In the genomic region with DNA sequence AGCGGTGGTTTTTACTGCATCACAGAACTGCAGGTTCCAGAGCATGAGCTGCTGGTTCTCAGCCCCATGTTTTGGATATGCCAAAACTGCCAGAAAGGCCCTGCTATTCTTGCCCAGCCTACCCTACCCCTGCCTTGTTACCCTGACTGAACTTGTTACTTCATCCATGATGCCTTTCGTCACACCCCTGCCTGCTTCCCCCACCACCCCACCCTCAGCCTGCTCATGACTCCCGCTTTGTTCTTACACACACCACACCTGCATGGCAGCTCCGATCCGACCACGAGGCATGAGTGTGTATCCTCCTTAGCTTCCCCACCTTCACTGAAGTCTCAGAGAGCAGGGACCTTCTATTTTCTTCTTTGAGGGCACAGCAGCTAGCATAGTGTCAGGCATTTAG, we compare ENCODE assay signal across 1 cellular context.
TF ChIP-seq lines count a peak whose summit lies in the region.

No MANE protein-coding gene starts in this region.

TF ChIP-seq in GM12891, 5 proteins besides CTCF, POLR2A, EP300 and RAD21:
- TF ChIP-seq POU2F2 (IDR thresholded peaks at IDR 0.05; ENCODE audit: low read depth, low read length) (no peak), PAX5 (IDR thresholded peaks at IDR 0.05; ENCODE audit: insufficient read depth, low read length, severe bottlenecking) (no peak), TAF1 (IDR thresholded peaks at IDR 0.05; ENCODE audit: low read depth, low read length) (no peak), POLR2AphosphoS5 (IDR thresholded peaks at IDR 0.05; ENCODE audit: low read depth, low read length) (no peak), SPI1 (IDR thresholded peaks at IDR 0.05; ENCODE audit: low read depth, low read length) (no peak)
